In genomic region chr14:79437951-79438350, GRCh38 we compare ENCODE assay signal across 1 cellular context.
TF ChIP-seq lines count a peak whose summit lies in the region.

No MANE protein-coding gene starts in this region.

TF ChIP-seq in IMR-90, 13 proteins besides CTCF, POLR2A, EP300 and RAD21:
- TF ChIP-seq MAFK (IDR thresholded peaks at IDR 0.05; ENCODE audit: low read depth, low read length) (no peak), ELK1 (IDR thresholded peaks at IDR 0.05; ENCODE audit: borderline replicate concordance, low read depth, low read length) (no peak), SMC3 (IDR thresholded peaks at IDR 0.05; ENCODE audit: low read depth, low read length) (no peak), BHLHE40 (IDR thresholded peaks at IDR 0.05; ENCODE audit: low read depth, low read length) (no peak), CEBPB (IDR thresholded peaks at IDR 0.05; ENCODE audit: low read depth, low read length) (no peak), USF2 (IDR thresholded peaks at IDR 0.05; ENCODE audit: low read depth, low read length) (no peak), FOS (IDR thresholded peaks at IDR 0.05; ENCODE audit: low read depth, low read length) (no peak), CHD1 (IDR thresholded peaks at IDR 0.05; ENCODE audit: low read depth, low read length) (no peak), NFE2L2 (IDR thresholded peaks at IDR 0.05; ENCODE audit: low read depth, low read length) (no peak), MXI1 (IDR thresholded peaks at IDR 0.05; ENCODE audit: borderline replicate concordance, low read depth, low read length) (no peak), RFX5 (IDR thresholded peaks at IDR 0.05; ENCODE audit: low read depth, low read length) (no peak), MAZ (IDR thresholded peaks at IDR 0.05; ENCODE audit: borderline replicate concordance, low read depth, low read length) (no peak), RCOR1 (IDR thresholded peaks at IDR 0.05; ENCODE audit: insufficient replicate concordance, low read length) (no peak)
